ENCODE assay signal across 1 cellular context in the genomic region with DNA sequence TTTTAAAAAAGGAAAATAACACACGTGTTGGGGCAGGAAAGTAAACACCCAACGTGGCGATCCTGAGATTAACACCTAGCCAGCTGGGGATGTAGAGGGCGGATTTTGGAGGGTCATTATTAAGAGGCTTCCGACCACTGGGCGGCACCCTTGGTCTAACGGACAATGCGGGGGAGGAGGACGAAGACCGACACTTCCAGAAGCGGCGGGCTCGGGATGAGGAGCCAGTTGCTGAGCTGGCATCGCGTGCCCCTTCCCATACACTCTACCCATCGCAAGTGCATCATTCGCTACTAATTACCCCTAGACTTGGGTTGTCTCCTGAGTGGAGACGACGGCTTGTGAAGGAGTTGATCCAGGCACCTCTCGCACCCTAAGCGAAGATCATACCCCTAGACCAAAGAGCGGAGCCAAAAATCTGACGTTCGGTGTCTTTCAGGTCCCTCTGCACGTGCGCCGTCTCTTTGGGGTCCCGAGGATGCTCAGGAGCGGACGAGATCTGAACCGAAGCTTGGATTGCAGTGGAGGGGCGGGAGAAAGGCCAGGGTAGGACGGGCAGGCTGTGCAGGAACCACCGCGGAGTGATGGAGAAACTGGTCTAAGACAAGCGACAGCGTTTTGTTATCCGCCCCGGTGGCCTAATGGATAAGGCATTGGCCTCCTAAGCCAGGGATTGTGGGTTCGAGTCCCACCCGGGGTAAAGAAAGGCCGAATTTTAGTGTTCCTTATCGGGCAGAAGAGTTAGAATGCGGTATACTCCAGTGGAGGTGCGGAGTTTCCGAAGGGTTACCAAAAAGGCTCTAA.
A peak's percentile ranks its signal among the peaks of the same experiment; 100 is the strongest.
TF ChIP-seq lines count a peak whose summit lies in the region.

No MANE protein-coding gene starts in this region.

TF ChIP-seq in HepG2, 621 proteins besides CTCF, POLR2A, EP300 and RAD21 (continued from another document and continues in another):
- TF ChIP-seq, protein P1, sequence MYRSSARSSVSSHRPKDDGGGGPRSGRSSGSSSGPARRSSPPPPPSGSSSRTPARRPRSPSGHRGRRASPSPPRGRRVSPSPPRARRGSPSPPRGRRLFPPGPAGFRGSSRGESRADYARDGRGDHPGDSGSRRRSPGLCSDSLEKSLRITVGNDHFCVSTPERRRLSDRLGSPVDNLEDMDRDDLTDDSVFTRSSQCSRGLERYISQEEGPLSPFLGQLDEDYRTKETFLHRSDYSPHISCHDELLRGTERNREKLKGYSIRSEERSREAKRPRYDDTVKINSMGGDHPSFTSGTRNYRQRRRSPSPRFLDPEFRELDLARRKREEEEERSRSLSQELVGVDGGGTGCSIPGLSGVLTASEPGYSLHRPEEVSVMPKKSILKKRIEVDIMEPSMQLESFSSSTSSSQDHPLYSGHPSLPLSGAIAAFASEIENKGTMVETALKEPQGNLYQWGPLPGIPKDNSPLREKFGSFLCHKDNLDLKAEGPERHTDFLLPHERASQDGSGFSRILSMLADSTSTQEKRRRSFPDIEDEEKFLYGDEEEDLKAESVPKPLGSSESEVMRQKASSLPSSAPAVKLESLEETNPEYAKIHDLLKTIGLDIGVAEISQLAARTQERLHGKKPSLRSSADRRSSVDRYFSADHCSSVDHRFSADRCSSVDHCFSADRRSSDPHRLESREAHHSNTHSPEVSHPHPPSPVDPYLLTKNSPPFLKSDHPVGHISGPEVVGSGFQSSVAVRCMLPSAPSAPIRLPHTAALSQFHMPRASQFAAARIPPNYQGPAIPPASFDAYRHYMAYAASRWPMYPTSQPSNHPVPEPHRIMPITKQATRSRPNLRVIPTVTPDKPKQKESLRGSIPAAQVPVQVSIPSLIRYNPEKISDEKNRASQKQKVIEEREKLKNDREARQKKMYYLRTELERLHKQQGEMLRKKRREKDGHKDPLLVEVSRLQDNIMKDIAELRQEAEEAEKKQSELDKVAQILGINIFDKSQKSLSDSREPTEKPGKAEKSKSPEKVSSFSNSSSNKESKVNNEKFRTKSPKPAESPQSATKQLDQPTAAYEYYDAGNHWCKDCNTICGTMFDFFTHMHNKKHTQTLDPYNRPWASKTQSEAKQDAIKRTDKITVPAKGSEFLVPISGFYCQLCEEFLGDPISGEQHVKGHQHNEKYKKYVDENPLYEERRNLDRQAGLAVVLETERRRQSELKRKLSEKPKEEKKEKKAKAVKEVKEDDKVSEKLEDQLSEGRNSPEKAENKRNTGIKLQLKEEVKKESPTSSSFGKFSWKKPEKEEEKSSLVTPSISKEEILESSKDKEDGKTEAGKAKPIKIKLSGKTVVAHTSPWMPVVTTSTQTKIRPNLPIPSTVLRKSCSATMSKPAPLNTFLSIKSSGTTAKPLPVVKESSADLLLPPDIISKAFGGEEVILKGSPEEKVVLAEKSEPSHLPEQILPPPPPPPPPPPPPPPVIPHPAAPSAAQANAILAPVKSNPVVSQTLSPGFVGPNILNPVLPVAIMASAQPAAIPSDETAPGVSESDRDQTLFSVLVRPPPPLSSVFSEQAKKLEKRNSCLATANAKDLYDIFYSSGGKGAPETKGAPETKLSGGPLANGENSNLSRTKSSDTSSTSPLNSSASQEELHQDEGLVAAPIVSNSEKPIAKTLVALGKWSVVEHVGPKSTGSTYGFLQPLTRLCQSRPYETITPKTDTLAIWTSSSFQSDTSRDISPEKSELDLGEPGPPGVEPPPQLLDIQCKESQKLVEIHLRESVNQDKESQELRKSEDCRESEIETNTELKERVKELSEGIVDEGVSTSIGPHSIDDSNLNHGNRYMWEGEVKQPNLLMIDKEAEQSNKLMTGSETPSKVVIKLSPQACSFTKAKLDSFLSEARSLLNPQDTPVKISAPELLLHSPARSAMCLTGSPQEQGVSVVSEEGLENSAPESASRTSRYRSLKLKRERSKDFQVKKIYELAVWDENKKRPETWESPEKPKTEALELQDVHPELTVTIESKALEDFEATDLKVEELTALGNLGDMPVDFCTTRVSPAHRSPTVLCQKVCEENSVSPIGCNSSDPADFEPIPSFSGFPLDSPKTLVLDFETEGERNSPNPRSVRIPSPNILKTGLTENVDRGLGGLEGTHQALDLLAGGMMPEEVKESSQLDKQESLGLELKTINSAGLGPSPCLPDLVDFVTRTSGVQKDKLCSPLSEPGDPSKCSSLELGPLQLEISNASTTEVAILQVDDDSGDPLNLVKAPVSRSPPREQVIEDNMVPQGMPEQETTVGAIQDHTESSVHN (CRISPR knock-in tag; IDR thresholded peaks at IDR 0.05): no peak
- peak in 1 of 2 experiments; percentile 1; a peak in 1 of 4 replicates for TF ChIP-seq MAFK (conservative IDR thresholded peaks at IDR 0.05 in 1 of 2, IDR thresholded peaks at IDR 0.05 in 1 of 2; ENCODE audit: low read length in 2 of 2)
- peak; percentile 50; the same call in 1 of the 2 replicates for TF ChIP-seq RFXAP (CRISPR knock-in tag; IDR thresholded peaks at IDR 0.05; ENCODE audit: borderline replicate concordance)
- TF ChIP-seq, protein P2, sequence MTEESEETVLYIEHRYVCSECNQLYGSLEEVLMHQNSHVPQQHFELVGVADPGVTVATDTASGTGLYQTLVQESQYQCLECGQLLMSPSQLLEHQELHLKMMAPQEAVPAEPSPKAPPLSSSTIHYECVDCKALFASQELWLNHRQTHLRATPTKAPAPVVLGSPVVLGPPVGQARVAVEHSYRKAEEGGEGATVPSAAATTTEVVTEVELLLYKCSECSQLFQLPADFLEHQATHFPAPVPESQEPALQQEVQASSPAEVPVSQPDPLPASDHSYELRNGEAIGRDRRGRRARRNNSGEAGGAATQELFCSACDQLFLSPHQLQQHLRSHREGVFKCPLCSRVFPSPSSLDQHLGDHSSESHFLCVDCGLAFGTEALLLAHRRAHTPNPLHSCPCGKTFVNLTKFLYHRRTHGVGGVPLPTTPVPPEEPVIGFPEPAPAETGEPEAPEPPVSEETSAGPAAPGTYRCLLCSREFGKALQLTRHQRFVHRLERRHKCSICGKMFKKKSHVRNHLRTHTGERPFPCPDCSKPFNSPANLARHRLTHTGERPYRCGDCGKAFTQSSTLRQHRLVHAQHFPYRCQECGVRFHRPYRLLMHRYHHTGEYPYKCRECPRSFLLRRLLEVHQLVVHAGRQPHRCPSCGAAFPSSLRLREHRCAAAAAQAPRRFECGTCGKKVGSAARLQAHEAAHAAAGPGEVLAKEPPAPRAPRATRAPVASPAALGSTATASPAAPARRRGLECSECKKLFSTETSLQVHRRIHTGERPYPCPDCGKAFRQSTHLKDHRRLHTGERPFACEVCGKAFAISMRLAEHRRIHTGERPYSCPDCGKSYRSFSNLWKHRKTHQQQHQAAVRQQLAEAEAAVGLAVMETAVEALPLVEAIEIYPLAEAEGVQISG (CRISPR knock-in tag; IDR thresholded peaks at IDR 0.05): peak; percentile 62
- TF ChIP-seq FOXJ3 (CRISPR knock-in tag; IDR thresholded peaks at IDR 0.05; ENCODE audit: borderline replicate concordance): no peak
- no peak; the same call in 1 of the 2 replicates for TF ChIP-seq NR2C2 (CRISPR knock-in tag; IDR thresholded peaks at IDR 0.05; ENCODE audit: borderline replicate concordance)
- no peak for TF ChIP-seq MBD4 (IDR thresholded peaks at IDR 0.05; ENCODE audit: borderline replicate concordance, low read length)
- TF ChIP-seq RAD51 (IDR thresholded peaks at IDR 0.05; ENCODE audit: borderline replicate concordance): no peak
- TF ChIP-seq ZNF367 (CRISPR knock-in tag; IDR thresholded peaks at IDR 0.05; ENCODE audit: borderline replicate concordance): no peak
- TF ChIP-seq, protein P3, sequence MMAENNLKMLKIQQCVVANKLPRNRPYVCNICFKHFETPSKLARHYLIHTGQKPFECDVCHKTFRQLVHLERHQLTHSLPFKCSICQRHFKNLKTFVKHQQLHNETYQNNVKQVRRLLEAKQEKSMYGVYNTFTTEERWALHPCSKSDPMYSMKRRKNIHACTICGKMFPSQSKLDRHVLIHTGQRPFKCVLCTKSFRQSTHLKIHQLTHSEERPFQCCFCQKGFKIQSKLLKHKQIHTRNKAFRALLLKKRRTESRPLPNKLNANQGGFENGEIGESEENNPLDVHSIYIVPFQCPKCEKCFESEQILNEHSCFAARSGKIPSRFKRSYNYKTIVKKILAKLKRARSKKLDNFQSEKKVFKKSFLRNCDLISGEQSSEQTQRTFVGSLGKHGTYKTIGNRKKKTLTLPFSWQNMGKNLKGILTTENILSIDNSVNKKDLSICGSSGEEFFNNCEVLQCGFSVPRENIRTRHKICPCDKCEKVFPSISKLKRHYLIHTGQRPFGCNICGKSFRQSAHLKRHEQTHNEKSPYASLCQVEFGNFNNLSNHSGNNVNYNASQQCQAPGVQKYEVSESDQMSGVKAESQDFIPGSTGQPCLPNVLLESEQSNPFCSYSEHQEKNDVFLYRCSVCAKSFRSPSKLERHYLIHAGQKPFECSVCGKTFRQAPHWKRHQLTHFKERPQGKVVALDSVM (CRISPR knock-in tag; IDR thresholded peaks at IDR 0.05): peak; percentile 46; the same call in 1 of the 2 replicates
- TF ChIP-seq NCOA5 (CRISPR knock-in tag; IDR thresholded peaks at IDR 0.05): no peak
- TF ChIP-seq, protein P4, sequence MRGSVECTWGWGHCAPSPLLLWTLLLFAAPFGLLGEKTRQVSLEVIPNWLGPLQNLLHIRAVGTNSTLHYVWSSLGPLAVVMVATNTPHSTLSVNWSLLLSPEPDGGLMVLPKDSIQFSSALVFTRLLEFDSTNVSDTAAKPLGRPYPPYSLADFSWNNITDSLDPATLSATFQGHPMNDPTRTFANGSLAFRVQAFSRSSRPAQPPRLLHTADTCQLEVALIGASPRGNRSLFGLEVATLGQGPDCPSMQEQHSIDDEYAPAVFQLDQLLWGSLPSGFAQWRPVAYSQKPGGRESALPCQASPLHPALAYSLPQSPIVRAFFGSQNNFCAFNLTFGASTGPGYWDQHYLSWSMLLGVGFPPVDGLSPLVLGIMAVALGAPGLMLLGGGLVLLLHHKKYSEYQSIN (CRISPR knock-in tag; IDR thresholded peaks at IDR 0.05; ENCODE audit: borderline replicate concordance): no peak
- TF ChIP-seq, protein P5, sequence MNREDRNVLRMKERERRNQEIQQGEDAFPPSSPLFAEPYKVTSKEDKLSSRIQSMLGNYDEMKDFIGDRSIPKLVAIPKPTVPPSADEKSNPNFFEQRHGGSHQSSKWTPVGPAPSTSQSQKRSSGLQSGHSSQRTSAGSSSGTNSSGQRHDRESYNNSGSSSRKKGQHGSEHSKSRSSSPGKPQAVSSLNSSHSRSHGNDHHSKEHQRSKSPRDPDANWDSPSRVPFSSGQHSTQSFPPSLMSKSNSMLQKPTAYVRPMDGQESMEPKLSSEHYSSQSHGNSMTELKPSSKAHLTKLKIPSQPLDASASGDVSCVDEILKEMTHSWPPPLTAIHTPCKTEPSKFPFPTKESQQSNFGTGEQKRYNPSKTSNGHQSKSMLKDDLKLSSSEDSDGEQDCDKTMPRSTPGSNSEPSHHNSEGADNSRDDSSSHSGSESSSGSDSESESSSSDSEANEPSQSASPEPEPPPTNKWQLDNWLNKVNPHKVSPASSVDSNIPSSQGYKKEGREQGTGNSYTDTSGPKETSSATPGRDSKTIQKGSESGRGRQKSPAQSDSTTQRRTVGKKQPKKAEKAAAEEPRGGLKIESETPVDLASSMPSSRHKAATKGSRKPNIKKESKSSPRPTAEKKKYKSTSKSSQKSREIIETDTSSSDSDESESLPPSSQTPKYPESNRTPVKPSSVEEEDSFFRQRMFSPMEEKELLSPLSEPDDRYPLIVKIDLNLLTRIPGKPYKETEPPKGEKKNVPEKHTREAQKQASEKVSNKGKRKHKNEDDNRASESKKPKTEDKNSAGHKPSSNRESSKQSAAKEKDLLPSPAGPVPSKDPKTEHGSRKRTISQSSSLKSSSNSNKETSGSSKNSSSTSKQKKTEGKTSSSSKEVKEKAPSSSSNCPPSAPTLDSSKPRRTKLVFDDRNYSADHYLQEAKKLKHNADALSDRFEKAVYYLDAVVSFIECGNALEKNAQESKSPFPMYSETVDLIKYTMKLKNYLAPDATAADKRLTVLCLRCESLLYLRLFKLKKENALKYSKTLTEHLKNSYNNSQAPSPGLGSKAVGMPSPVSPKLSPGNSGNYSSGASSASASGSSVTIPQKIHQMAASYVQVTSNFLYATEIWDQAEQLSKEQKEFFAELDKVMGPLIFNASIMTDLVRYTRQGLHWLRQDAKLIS (CRISPR knock-in tag; IDR thresholded peaks at IDR 0.05): no peak
- TF ChIP-seq, protein P6, sequence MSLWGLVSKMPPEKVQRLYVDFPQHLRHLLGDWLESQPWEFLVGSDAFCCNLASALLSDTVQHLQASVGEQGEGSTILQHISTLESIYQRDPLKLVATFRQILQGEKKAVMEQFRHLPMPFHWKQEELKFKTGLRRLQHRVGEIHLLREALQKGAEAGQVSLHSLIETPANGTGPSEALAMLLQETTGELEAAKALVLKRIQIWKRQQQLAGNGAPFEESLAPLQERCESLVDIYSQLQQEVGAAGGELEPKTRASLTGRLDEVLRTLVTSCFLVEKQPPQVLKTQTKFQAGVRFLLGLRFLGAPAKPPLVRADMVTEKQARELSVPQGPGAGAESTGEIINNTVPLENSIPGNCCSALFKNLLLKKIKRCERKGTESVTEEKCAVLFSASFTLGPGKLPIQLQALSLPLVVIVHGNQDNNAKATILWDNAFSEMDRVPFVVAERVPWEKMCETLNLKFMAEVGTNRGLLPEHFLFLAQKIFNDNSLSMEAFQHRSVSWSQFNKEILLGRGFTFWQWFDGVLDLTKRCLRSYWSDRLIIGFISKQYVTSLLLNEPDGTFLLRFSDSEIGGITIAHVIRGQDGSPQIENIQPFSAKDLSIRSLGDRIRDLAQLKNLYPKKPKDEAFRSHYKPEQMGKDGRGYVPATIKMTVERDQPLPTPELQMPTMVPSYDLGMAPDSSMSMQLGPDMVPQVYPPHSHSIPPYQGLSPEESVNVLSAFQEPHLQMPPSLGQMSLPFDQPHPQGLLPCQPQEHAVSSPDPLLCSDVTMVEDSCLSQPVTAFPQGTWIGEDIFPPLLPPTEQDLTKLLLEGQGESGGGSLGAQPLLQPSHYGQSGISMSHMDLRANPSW (CRISPR knock-in tag; IDR thresholded peaks at IDR 0.05; ENCODE audit: borderline replicate concordance): no peak; the same call in 1 of the 2 replicates
- no peak; the same call in 1 of the 2 replicates for TF ChIP-seq ZNF121 (CRISPR knock-in tag; IDR thresholded peaks at IDR 0.05)
- no peak for TF ChIP-seq ZSCAN21 (CRISPR knock-in tag; IDR thresholded peaks at IDR 0.05; ENCODE audit: borderline replicate concordance)
- no peak for TF ChIP-seq POLR2G (IDR thresholded peaks at IDR 0.05; ENCODE audit: low read depth, low read length)
- TF ChIP-seq ADNP (CRISPR knock-in tag; IDR thresholded peaks at IDR 0.05): peak; percentile 68; the same call in 1 of the 2 replicates
- no peak for TF ChIP-seq SOX13 (IDR thresholded peaks at IDR 0.05)
- TF ChIP-seq SOX13 (CRISPR knock-in tag; conservative IDR thresholded peaks at IDR 0.05 in 1 of 2, IDR thresholded peaks at IDR 0.05 in 1 of 2): peak in 1 of 2 experiments; percentile 52; a peak in 1 of 4 replicates
- TF ChIP-seq, protein P7, sequence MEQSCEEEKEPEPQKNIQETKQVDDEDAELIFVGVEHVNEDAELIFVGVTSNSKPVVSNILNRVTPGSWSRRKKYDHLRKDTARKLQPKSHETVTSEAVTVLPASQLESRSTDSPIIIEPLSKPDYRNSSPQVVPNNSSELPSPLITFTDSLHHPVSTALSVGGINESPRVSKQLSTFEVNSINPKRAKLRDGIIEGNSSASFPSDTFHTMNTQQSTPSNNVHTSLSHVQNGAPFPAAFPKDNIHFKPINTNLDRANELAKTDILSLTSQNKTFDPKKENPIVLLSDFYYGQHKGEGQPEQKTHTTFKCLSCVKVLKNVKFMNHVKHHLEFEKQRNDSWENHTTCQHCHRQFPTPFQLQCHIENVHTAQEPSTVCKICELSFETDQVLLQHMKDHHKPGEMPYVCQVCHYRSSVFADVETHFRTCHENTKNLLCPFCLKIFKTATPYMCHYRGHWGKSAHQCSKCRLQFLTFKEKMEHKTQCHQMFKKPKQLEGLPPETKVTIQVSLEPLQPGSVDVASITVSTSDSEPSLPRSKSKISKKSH (CRISPR knock-in tag; IDR thresholded peaks at IDR 0.05; ENCODE audit: borderline replicate concordance): peak; percentile 66; the same call in 1 of the 2 replicates
- no peak for TF ChIP-seq ZNF530 (CRISPR knock-in tag; IDR thresholded peaks at IDR 0.05; ENCODE audit: low read depth)
